ENCODE assay signal across 8 cellular contexts in the genomic region with DNA sequence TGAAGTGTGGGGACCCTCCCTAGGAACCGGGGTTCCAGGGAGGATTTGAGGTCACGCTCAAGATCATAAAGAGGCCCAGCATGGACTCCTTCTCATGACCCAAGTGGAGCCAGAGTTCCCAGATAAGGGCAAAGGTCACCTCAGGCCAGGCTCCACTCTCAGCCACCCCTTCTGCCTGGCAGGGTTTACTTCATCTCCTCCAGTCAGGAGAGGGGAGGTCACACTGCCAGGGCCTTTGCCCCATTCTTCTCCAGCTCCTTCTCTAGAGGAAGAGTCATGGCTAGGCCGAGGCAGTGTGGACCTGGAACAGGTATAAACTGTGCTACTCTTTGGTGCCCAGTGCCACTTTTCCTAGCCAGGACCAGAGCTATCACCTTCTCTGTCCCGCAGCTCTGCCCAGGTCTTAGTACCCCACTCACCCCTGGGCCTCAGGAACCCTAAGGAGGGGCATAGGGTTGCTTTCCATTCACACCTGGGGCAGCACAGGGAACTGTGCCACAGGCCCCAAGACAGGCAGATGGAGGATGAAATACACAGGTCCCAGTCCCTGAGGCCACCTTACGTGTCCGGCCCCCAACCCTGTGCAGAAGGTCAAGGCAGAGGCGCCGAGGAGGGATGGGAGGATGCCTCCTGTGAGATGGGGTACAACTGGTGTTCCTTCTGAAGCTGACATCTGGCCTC. TPM values are rescaled to one million over a fixed set of nuclear protein-coding genes. Genes with fewer than 3 reads are reported as not detected.
A peak's percentile ranks its signal among the peaks of the same experiment; 100 is the strongest.
DNase-seq lines count a peak whose midpoint lies in the region; TF ChIP-seq lines count a peak whose summit lies in the region.

No MANE protein-coding gene starts in this region.

- no peaks in the 10 kb centered on the region for H3F3A ChIP-seq in OCI-LY1 (ENCODE audit: insufficient read depth, low read length)

- H3K4me1 ChIP-seq in OCI-LY1 (ENCODE audit: insufficient read depth, low read length, severe bottlenecking) (peaks cover 32% of the 10 kb centered on the region), ovary (ENCODE audit: insufficient read depth) (peaks cover 21% of the 10 kb centered on the region)

- intact Hi-C loops in Calu3 (cut with micrococcal nuclease; ENCODE audit: unreplicated experiment): no loop called here
- intact Hi-C loops in ovary (cut with DNase I): loop anchor here in 1 of 4 donors (5.0 kb wide), 1 partner anchor 42 kb away; a partner anchor contains a TSS

- WGBS in ovary, 3 donors: 58 to 65% (median 64%) methylated on average over 8 of the region's 8 CpGs

- BruUV-seq in Calu3 (replicated peaks; lab: Mats Ljungman, UMichigan): no TSS peak

- H3K36me3 Mint-ChIP-seq in Calu3 (ENCODE audit: insufficient read depth, unreplicated experiment): peaks cover 45% of the 10 kb centered on the region

- TF ChIP-seq CTCF in Calu3 (IDR thresholded peaks at IDR 0.05; ENCODE audit: unreplicated experiment) (no peak), OCI-LY1 (IDR thresholded peaks at IDR 0.05; ENCODE audit: low read length) (no peak), ovary (IDR thresholded peaks at IDR 0.05) (no peak)

- peak overlapping the region; percentile 60 for H3K4me3 ChIP-seq in OCI-LY1 (ENCODE audit: low read depth, low read length, poor library complexity, severe bottlenecking)
- H3K4me3 ChIP-seq in ovary: peak overlapping the region; percentile 56

- no peak for TF ChIP-seq EP300 in ovary (IDR thresholded peaks at IDR 0.05)

- peak overlapping the region; percentile 64; the same call in 1 of the 2 replicates for H3K9ac ChIP-seq in OCI-LY1 (ENCODE audit: low read length)

- H3K27ac ChIP-seq in OCI-LY1 (ENCODE audit: low read depth, low read length, poor library complexity, severe bottlenecking): no peak overlapping the region
- H3K27ac ChIP-seq in epithelial cell of prostate: peak overlapping the region; percentile 87
- peak overlapping the region; percentile 56 to 85 for H3K27ac ChIP-seq in ovary

- no peak for TF ChIP-seq POLR2A in ovary (IDR thresholded peaks at IDR 0.05)

- no peaks in the 10 kb centered on the region for H4K20me1 ChIP-seq in OCI-LY1 (ENCODE audit: insufficient read depth, low read length)

- CTCF ChIA-PET in Calu3 (lab: Charles Lee): interaction anchor here (0.7 to 5.4 kb wide), 3 partner anchors 28 to 343 kb away, joined by 3 to 36 read pairs (median 4); a partner anchor contains a TSS

- H3K27me3 Mint-ChIP-seq in Calu3 (ENCODE audit: unreplicated experiment): no peaks in the 10 kb centered on the region

- H3K36me3 ChIP-seq in OCI-LY1 (ENCODE audit: insufficient read depth, low read length) (no peaks in the 10 kb centered on the region), ovary (no peaks in the 10 kb centered on the region)

- H3K27me3 ChIP-seq in OCI-LY1 (ENCODE audit: insufficient read depth, low read length) (no peaks in the 10 kb centered on the region), ovary (no peaks in the 10 kb centered on the region)

- no peaks in the 10 kb centered on the region for H3K79me2 ChIP-seq in OCI-LY1 (ENCODE audit: insufficient read depth, low read length)

- H3K4me1 Mint-ChIP-seq in Calu3 (ENCODE audit: low read depth, unreplicated experiment): peaks cover 73% of the 10 kb centered on the region

- H3K9me3 ChIP-seq in OCI-LY1 (ENCODE audit: low read length) (no peaks in the 10 kb centered on the region), ovary (no peaks in the 10 kb centered on the region)

- peak overlapping the region; percentile 87 for H3K4me3 Mint-ChIP-seq in Calu3 (ENCODE audit: low read depth, unreplicated experiment)

- DNase-seq in Calu3: no peak
- no peak for DNase-seq in epithelial cell of prostate (ENCODE audit: low read depth, low spot score)
- DNase-seq in ovary: peak in 3 of 5 donors; percentile 21 to 30 (median 27)
- DNase-seq in DMS114 treated with DMSO at 0.1 percent for 48 hours (lab: John Stamatoyannopoulos, UW; ENCODE audit: unreplicated experiment): no peak
- no peak for DNase-seq in NCI-H1105 (lab: John Stamatoyannopoulos, UW)
- DNase-seq in mesenteric fat pad (ENCODE audit: low spot score): no peak
- no peak for DNase-seq in NCI-H774 (lab: John Stamatoyannopoulos, UW)

- peak overlapping the region; percentile 88 for H3K27ac Mint-ChIP-seq in Calu3 (ENCODE audit: unreplicated experiment)

- H3K9me2 ChIP-seq in OCI-LY1 (ENCODE audit: low read depth, low read length): no peaks in the 10 kb centered on the region

- no peaks in the 10 kb centered on the region for H3K9me3 Mint-ChIP-seq in Calu3 (ENCODE audit: low read depth, unreplicated experiment)

- no peak overlapping the region for H2AFZ ChIP-seq in OCI-LY1 (ENCODE audit: low read length)

- peak overlapping the region; percentile 95 for H3K4me2 ChIP-seq in OCI-LY1 (ENCODE audit: low read length)

RNA-seq across cellular contexts. Expression of a gene that starts 0.9 kb away (rescaled TPM):
- total RNA-seq in Calu3 (2022) (148 and 156 TPM in 2 replicates), ovary (10 to 100 TPM; 26.7 to 86.0 (median 49.5) TPM), mesenteric fat pad (148 TPM)
- polyA plus RNA-seq in ovary: 10 to 100 TPM; 39.1 to 49.5 TPM

RNA-seq across cellular contexts. Expression of a gene that starts 27.8 kb away (rescaled TPM):
- total RNA-seq in Calu3 (2022) (205 and 212 TPM in 2 replicates), ovary (10 to 100 TPM; 18.4 to 64.5 (median 41.0) TPM), mesenteric fat pad (126 TPM)
- 10 to 100 TPM; 22.5 to 71.4 TPM for polyA plus RNA-seq in ovary

RNA-seq across cellular contexts. Expression of a gene that starts 43.5 kb away (rescaled TPM):
- total RNA-seq in Calu3 (2022) (not detected in 2 replicates), ovary (under 1 TPM in 6 of 7 donors, not detected in 1; 0.18 to 0.92 (median 0.46) TPM), mesenteric fat pad (0.39 TPM)
- 1 to 10 TPM in 1 of 2 donors, under 1 TPM in 1; 0.29 to 2.5 TPM for polyA plus RNA-seq in ovary

RNA-seq across cellular contexts. Expression of a gene that starts 52.1 kb away (rescaled TPM):
- total RNA-seq in Calu3 (2022) (32.6 and 33.5 TPM in 2 replicates), ovary (1 to 10 TPM in 2 of 7 donors, under 1 TPM in 5; 0.46 to 1.3 (median 0.88) TPM), mesenteric fat pad (not detected)
- 1 to 10 TPM in 1 of 2 donors, under 1 TPM in 1; 0.63 to 1.4 TPM for polyA plus RNA-seq in ovary

RNA-seq across cellular contexts. Expression of a gene that starts 52.2 kb away (rescaled TPM):
- total RNA-seq in Calu3 (2022) (79.0 and 84.0 TPM in 2 replicates), ovary (10 to 100 TPM; 38.7 to 60.2 (median 47.7) TPM), mesenteric fat pad (51.5 TPM)
- polyA plus RNA-seq in ovary: 10 to 100 TPM; 53.6 to 74.8 TPM

Comparison
In these comparisons a context has a peak if more than half of its experiments do, and no peak if none do; other contexts are left out.
1. DNase-seq: peak in ovary (3 of 5); none in Calu3 (single experiment), epithelial cell of prostate (single experiment), DMS114 treated with DMSO at 0.1 percent for 48 hours (single experiment), NCI-H1105 (single experiment), mesenteric fat pad (single experiment) and NCI-H774 (single experiment).